16 cellular contexts compared by ENCODE assay signal in the genomic region with DNA sequence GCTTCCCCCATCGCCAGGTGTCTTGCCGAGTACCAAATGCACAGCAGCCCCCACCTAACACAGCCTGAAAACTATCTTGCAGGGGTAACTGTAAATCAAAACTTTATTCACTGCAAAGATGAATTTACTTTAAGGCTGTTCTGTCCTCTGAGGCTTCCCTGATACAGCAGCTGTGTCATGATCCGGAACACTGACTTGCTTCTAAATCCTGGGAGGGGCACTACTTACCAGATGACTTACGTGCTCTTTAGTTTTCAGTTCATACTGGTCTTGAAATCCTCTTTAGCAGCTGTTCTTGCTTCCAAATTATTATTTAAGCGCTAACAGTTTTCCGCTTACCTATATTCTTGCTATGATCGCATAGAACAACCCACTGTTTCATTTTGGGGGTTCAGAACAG. TPM values are rescaled to one million over a fixed set of nuclear protein-coding genes. Genes with fewer than 3 reads are reported as not detected.
"Had no signal": no experiment of that assay in that cellular context is flagged by ENCODE, and none has a peak within 500 bp of the region (broad histone marks: within the 10 kb centered on the region; RNA-seq: fewer than 3 reads in every experiment).

No MANE protein-coding gene starts in this region.

- H3K36me3 ChIP-seq: neutrophil, pancreas, tibial nerve, uterus had no signal

- H3K9me3 ChIP-seq: neutrophil, pancreas, uterus had no signal

- H3K27me3 ChIP-seq: pancreas, uterus had no signal

- H3K4me1 ChIP-seq: pancreas, uterus had no signal

- H3K4me3 ChIP-seq: heart left ventricle, pancreas, tibial nerve, uterus had no signal

- DNase-seq: activated CD4-positive, alpha-beta memory T cell treated with anti-CD3 and anti-CD28 coated beads for 36 hours; activated CD4-positive, alpha-beta T cell treated with anti-CD3 and anti-CD28 coated beads for 4 hours; activated T-cell treated with anti-CD3 and anti-CD28 coated beads for 4 hours; cortex of kidney; heart left ventricle; immature natural killer cell; mesenchymal stem cell; natural killer cell; pancreas; stimulated activated naive CD4-positive, alpha-beta T cell; uterus had no signal

- H3K27ac ChIP-seq: neutrophil, pancreas, tibial nerve, uterus had no signal

RNA-seq across cellular contexts. Expression of a gene that starts 4.9 kb away (rescaled TPM):
- total RNA-seq: activated CD4-positive, alpha-beta memory T cell treated with anti-CD3 and anti-CD28 coated beads for 36 hours; activated T-helper 1 cell treated with anti-CD3 and anti-CD28 coated beads, Interleukin-12 subunit alpha, Interleukin-12 subunit beta, Interleukin-2, Interleukin-4 antibody, amounts not matched to agents 30 ng/mL and 10 ng/mL and 1 ng/mL, durations not matched to agents 14 hours and 24 hours and 36 hours; bronchial epithelial cell; natural killer cell; T-helper 2 cell treated with Interferon-gamma antibody and Interleukin-4, amounts not matched to agents 100 ng/mL and 5 ng/mL, for 36 hours had no signal
- polyA plus RNA-seq: immature natural killer cell had no signal
